Comparison of ENCODE assay signal across 9 cellular contexts in genomic region chr17:48594412-48595106, GRCh38. TPM values are rescaled to one million over a fixed set of nuclear protein-coding genes. Genes with fewer than 3 reads are reported as not detected.
DNase-seq lines count a peak whose midpoint lies in the region; ATAC-seq and TF ChIP-seq lines count a peak whose summit lies in the region.
"Had no signal": no experiment of that assay in that cellular context is flagged by ENCODE, and none has a peak within 500 bp of the region (broad histone marks: within the 10 kb centered on the region; RNA-seq: fewer than 3 reads in every experiment).

No MANE protein-coding gene starts in this region.

- CTCF ChIA-PET in T-cell (lab: Charles Lee): interaction anchor here (0.7 to 3.1 kb wide), 7 partner anchors 21 to 335 kb away, joined by 3 to 63 read pairs (median 5); partner anchors contain the start of gene HOXB8 (in 1 of the 2)

- no peaks in the 10 kb centered on the region for H3K36me3 ChIP-seq in MM.1S (replicated peaks; ENCODE audit: insufficient read depth, low read length)
- H3K36me3 ChIP-seq: BE2C had no signal

- no peak overlapping the region for H3K27ac Mint-ChIP-seq in T-cell

- peaks cover 89 to 91% of the 10 kb centered on the region in 2 donors for H3K27me3 Mint-ChIP-seq in T-cell

- H3K9me3 Mint-ChIP-seq in T-cell: no peaks in the 10 kb centered on the region

- H3K9me2 ChIP-seq in MM.1S (replicated peaks; ENCODE audit: insufficient read depth, low read length): no peaks in the 10 kb centered on the region

- H3K79me2 ChIP-seq in MM.1S (ENCODE audit: low read length): no peaks in the 10 kb centered on the region

- H3K27me3 ChIP-seq in MM.1S (replicated peaks; ENCODE audit: insufficient read depth, low read length): peaks cover 52% of the 10 kb centered on the region

- peak overlapping the region; percentile 99; the same call in 1 of the 2 replicates for H3K4me2 ChIP-seq in MM.1S (ENCODE audit: low read depth, low read length)

- H3F3A ChIP-seq in MM.1S (ENCODE audit: insufficient read depth, low read length): no peaks in the 10 kb centered on the region

- no peak overlapping the region for H2AFZ ChIP-seq in MM.1S (ENCODE audit: low read length)

- DNase-seq in A172 (ENCODE audit: low spot score) (peak; percentile 31), MM.1S (no peak), left kidney (ENCODE audit: low read depth, low spot score) (peak; percentile 83), OCI-M1 (lab: John Stamatoyannopoulos, UW) (no peak), T-cell (no peak)

- no peak for ATAC-seq in GM18867 (IDR thresholded peaks at IDR 0.05; ENCODE audit: unreplicated experiment)
- ATAC-seq in T-cell (replicated peaks in 1 of 4): no peak

- H3K9me3 ChIP-seq in MM.1S (replicated peaks; ENCODE audit: insufficient read depth, low read length): no peaks in the 10 kb centered on the region
- H3K9me3 ChIP-seq: BE2C, SJSA1 had no signal

- no peak overlapping the region for H3K27ac ChIP-seq in MM.1S (ENCODE audit: low read length)
- H3K27ac ChIP-seq: SJSA1 had no signal

- no peaks in the 10 kb centered on the region for H3K4me1 ChIP-seq in MM.1S (ENCODE audit: low read length)
- H3K4me1 ChIP-seq: BE2C had no signal

- POLR2A ChIA-PET in T-cell (lab: Charles Lee): no interaction called here

- TF ChIP-seq CTCF in MM.1S (IDR thresholded peaks at IDR 0.05; ENCODE audit: low read length): no peak

- H3K4me3 Mint-ChIP-seq in T-cell: peak overlapping the region in 1 of 3 donors; percentile 82

- no peak overlapping the region for H3K4me3 ChIP-seq in MM.1S (ENCODE audit: low read length)

- H3K36me3 Mint-ChIP-seq in T-cell: no peaks in the 10 kb centered on the region

- no peaks in the 10 kb centered on the region for H4K20me1 ChIP-seq in MM.1S (ENCODE audit: insufficient read depth, low read length)

- H3K4me1 Mint-ChIP-seq in T-cell: peaks cover 47 to 53% (median 48%) of the 10 kb centered on the region in 3 donors

- no peak overlapping the region for H3K9ac ChIP-seq in MM.1S (ENCODE audit: low read length)

RNA-seq across cellular contexts. Expression of gene HOXB5, which starts 1.0 kb away (rescaled TPM):
- 2.0 and 2.4 TPM in 2 replicates for total RNA-seq in A172 (2014; rRNA removed; shearing (Covaris generic))
- not detected for total RNA-seq in T-cell
- total RNA-seq: lung microvascular endothelial cell had no signal

RNA-seq across cellular contexts. Expression of gene HOXB3, which starts 4.5 kb away (rescaled TPM):
- total RNA-seq in A172 (2014; rRNA removed; shearing (Covaris generic)): 20.1 and 24.1 TPM in 2 replicates
- 1 to 10 TPM; 3.5 to 7.7 (median 4.2) TPM for total RNA-seq in T-cell

RNA-seq across cellular contexts. Expression of gene HOXB6, which starts 10.2 kb away (rescaled TPM):
- 40.2 and 58.7 TPM in 2 replicates for total RNA-seq in A172 (2014; rRNA removed; shearing (Covaris generic))
- under 1 TPM in 2 of 5 donors, not detected in 3; 0.16 to 0.33 TPM for total RNA-seq in T-cell

RNA-seq across cellular contexts. Expression of gene HOXB7, which starts 16.3 kb away (rescaled TPM):
- total RNA-seq in A172 (2014; rRNA removed; shearing (Covaris generic)): 22.4 and 24.7 TPM in 2 replicates
- total RNA-seq in T-cell: under 1 TPM in 3 of 5 donors, not detected in 2; 0.47 to 0.66 (median 0.60) TPM

RNA-seq across cellular contexts. Expression of gene HOXB4, which starts 16.4 kb away (rescaled TPM):
- total RNA-seq in A172 (2014; rRNA removed; shearing (Covaris generic)): 5.1 and 6.3 TPM in 2 replicates
- 1 to 10 TPM; 1.4 to 3.7 (median 1.5) TPM for total RNA-seq in T-cell

Comparison
In these comparisons a context has a peak if more than half of its experiments do, and no peak if none do; other contexts are left out.
1. DNase-seq: peak in A172 (single experiment) and left kidney (single experiment); none in MM.1S (single experiment), OCI-M1 (single experiment) and T-cell (0 of 34).
2. RNA of gene HOXB6, which starts 10.2 kb away (total RNA-seq): 40.2 to 58.7 TPM in A172; 0.16 to 0.33 TPM in T-cell; every median in the first group is over 10 times any median in the second.